18 cellular contexts compared by ENCODE assay signal in the genomic region with DNA sequence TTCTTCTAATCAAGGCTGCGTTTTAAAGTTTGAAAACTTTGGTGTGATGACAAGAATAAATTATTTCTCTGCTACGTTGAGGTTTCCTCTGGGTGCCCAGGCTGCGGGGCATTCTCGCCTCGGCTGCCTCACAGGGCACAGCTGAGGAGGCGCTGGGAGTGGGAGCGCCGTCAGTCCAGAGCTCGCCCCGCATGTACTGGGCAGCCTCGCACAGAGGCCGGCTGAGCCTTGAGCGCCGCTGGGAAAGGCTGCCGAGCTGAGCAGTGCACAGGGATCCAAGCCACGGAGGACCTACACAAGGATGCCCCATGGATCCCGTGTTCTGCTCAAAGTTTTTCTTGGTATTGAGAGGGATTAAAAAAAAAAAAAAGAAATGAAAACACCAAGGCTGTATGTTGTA. TPM values are rescaled to one million over a fixed set of nuclear protein-coding genes. Genes with fewer than 3 reads are reported as not detected.
"Had no signal": no experiment of that assay in that cellular context is flagged by ENCODE, and none has a peak within 500 bp of the region (broad histone marks: within the 10 kb centered on the region; RNA-seq: fewer than 3 reads in every experiment).

No MANE protein-coding gene starts in this region.

- H3K4me1 ChIP-seq: breast epithelium, left ventricle myocardium inferior, pancreas had no signal

- H3K4me3 Mint-ChIP-seq: activated T-helper 1 cell treated with anti-CD3 and anti-CD28 coated beads, Interleukin-12 subunit alpha, Interleukin-12 subunit beta, Interleukin-2, Interleukin-4 antibody, amounts not matched to agents 30 ng/mL and 10 ng/mL and 1 ng/mL, durations not matched to agents 14 hours and 24 hours and 36 hours had no signal

- H3K36me3 ChIP-seq: breast epithelium, left ventricle myocardium inferior, pancreas, WERI-Rb-1 had no signal

- ATAC-seq: pancreas, sciatic nerve had no signal

- H3K27ac ChIP-seq: breast epithelium, left ventricle myocardium inferior, pancreas, WERI-Rb-1 had no signal

- H3K27ac Mint-ChIP-seq: activated T-helper 1 cell treated with anti-CD3 and anti-CD28 coated beads, Interleukin-12 subunit alpha, Interleukin-12 subunit beta, Interleukin-2, Interleukin-4 antibody, amounts not matched to agents 30 ng/mL and 10 ng/mL and 1 ng/mL, durations not matched to agents 14 hours and 24 hours and 36 hours had no signal

- DNase-seq: activated CD4-positive, alpha-beta T cell treated with anti-CD3 and anti-CD28 coated beads, Interleukin-2, amount 50 U/mL, for 4 hours; effector CD4-positive, alpha-beta T cell; left ventricle myocardium inferior; mammary epithelial cell; pancreas; stimulated activated CD4-positive, alpha-beta T cell treated with anti-CD3 and anti-CD28 coated beads, Interleukin-4, amount 100 ng/mL, for 1 hour; WERI-Rb-1 had no signal

- H3K9me3 ChIP-seq: breast epithelium, left ventricle myocardium inferior, pancreas had no signal

- H3K9me3 Mint-ChIP-seq: activated T-helper 1 cell treated with anti-CD3 and anti-CD28 coated beads, Interleukin-12 subunit alpha, Interleukin-12 subunit beta, Interleukin-2, Interleukin-4 antibody, amounts not matched to agents 30 ng/mL and 10 ng/mL and 1 ng/mL, durations not matched to agents 14 hours and 24 hours and 36 hours had no signal

- H3K27me3 ChIP-seq: pancreas had no signal

- H3K4me3 ChIP-seq: breast epithelium, left ventricle myocardium inferior, pancreas, smooth muscle cell had no signal

RNA-seq across cellular contexts. Expression of gene RFX4, which starts 11.6 kb away (rescaled TPM):
- total RNA-seq: activated CD8-positive, alpha-beta memory T cell treated with anti-CD3 and anti-CD28 coated beads for 36 hours; activated T-helper 1 cell treated with anti-CD3 and anti-CD28 coated beads, Interleukin-12 subunit alpha, Interleukin-12 subunit beta, Interleukin-2, Interleukin-4 antibody, amounts not matched to agents 30 ng/mL and 10 ng/mL and 1 ng/mL, durations not matched to agents 14 hours and 24 hours and 36 hours; left ventricle myocardium inferior; mammary epithelial cell; myocyte; pulmonary artery endothelial cell; sciatic nerve; smooth muscle cell; T-helper 2 cell treated with Interferon-gamma antibody and Interleukin-4, amounts not matched to agents 100 ng/mL and 5 ng/mL, for 36 hours; urinary bladder had no signal
- polyA plus RNA-seq: esophagus, keratinocyte, mammary epithelial cell, smooth muscle cell, urinary bladder had no signal
